17 cellular contexts compared by ENCODE assay signal in the genomic region with DNA sequence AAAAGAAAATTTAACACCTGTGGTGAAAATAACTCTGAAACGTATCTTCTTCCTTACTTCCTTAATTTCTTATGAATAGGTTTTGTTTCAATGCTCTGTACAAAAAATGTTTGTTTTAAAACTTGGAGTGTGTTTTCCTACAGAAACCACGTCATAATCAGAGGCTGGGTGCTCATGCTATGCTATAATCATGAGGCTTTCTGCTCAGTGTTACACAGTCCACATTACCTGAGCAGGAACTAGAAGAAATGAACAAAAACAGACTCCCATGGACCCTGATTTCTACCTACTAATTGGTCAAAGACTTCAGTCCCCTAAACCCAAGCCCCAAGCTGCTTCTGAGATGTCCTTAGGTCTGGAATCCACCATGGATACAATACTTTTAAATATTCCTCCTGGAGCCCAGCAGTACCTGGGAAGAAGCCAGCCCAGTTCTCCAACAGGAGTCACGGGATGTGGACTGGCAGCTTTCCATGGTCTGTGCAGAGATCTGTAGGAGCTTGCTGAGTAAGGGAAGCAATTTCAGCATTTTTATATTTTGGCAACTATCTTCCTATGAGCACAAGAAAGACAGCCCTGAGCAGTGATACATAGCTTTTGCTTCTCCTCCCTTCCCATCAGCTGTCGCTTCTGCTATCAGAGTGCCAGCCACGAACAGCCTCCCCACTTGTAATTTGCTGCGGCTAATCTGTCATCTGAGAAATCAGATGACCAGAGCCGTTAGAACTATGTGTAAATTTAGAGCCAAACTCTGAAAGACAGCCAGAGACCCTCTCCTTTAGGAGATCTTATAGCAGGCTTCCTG.
DNase-seq lines count a peak whose midpoint lies in the region; ATAC-seq, FAIRE-seq and TF ChIP-seq lines count a peak whose summit lies in the region.
"Had no signal": no experiment of that assay in that cellular context is flagged by ENCODE, and none has a peak within 500 bp of the region (broad histone marks: within the 10 kb centered on the region; RNA-seq: fewer than 3 reads in every experiment).

No MANE protein-coding gene starts in this region.

- intact Hi-C loops in left ventricle myocardium superior (cut with micrococcal nuclease) (no loop called here), prostate gland (cut with DNase I) (no loop called here), tibial artery (cut with DNase I; ENCODE audit: low total_unique reads) (no loop called here)

- no peaks in the 10 kb centered on the region for H3K79me2 ChIP-seq in astrocyte (ENCODE audit: insufficient read depth, low read length)

- H3K9me3 ChIP-seq in astrocyte (ENCODE audit: insufficient read depth, low read depth, low read length), result no peaks in the 10 kb centered on the region
- H3K9me3 ChIP-seq in prostate gland, result no peaks in the 10 kb centered on the region
- H3K9me3 ChIP-seq in tibial artery, result no peaks in the 10 kb centered on the region

- no peak overlapping the region for H2AFZ ChIP-seq in astrocyte (ENCODE audit: low read depth, low read length)

- CTCF ChIA-PET in activated CD8-positive, alpha-beta T cell treated with anti-CD3 and anti-CD28 coated beads, Interleukin-2, amount 10 ng/mL, durations not matched to agents 7 days and 5 days (lab: Charles Lee), result no interaction called here

- FAIRE-seq in astrocyte (lab: Jason Lieb, UNC), result no peak
- FAIRE-seq: K562 had no signal

- no peaks in the 10 kb centered on the region for H3K4me1 ChIP-seq in astrocyte (ENCODE audit: insufficient read depth, low read length)
- H3K4me1 ChIP-seq in prostate gland (replicated peaks), result no peaks in the 10 kb centered on the region
- H3K4me1 ChIP-seq in tibial artery, result peaks cover 0 to 7% (median 0%) of the 10 kb centered on the region in 4 donors

- no peak overlapping the region for H3K9ac ChIP-seq in astrocyte (ENCODE audit: low read length)

- WGBS in prostate gland, result 14% methylated on average over 7 of the region's 7 CpGs

- no peak for TF ChIP-seq POLR2A in prostate gland (IDR thresholded peaks at IDR 0.05)

- no peaks in the 10 kb centered on the region for H3K27me3 ChIP-seq in astrocyte (ENCODE audit: insufficient read depth, low read length)
- no peaks in the 10 kb centered on the region for H3K27me3 ChIP-seq in prostate gland (replicated peaks; ENCODE audit: insufficient read depth)
- H3K27me3 ChIP-seq in tibial artery, result no peaks in the 10 kb centered on the region

- H3K4me3 ChIP-seq in astrocyte (ENCODE audit: insufficient read depth, low read depth, low read length), result no peak overlapping the region
- no peak overlapping the region for H3K4me3 ChIP-seq in prostate gland
- no peak overlapping the region for H3K4me3 ChIP-seq in tibial artery
- H3K4me3 ChIP-seq: K562, smooth muscle cell had no signal

- peak; percentile 72 for ATAC-seq in left ventricle myocardium superior
- ATAC-seq in activated CD8-positive, alpha-beta T cell treated with anti-CD3 and anti-CD28 coated beads, Interleukin-2, amount 10 ng/mL, durations not matched to agents 7 days and 5 days, result no peak
- ATAC-seq: K562; naive thymus-derived CD8-positive, alpha-beta T cell had no signal

- no peak overlapping the region for H3K4me2 ChIP-seq in astrocyte (ENCODE audit: low read length)
- H3K4me2 ChIP-seq: smooth muscle cell had no signal

- peak; percentile 23 for DNase-seq in H4 (ENCODE audit: low spot score)
- DNase-seq in astrocyte (ENCODE audit: low read depth), result peak; percentile 1
- DNase-seq in left ventricle myocardium superior, result peak; percentile 46
- peak; percentile 33 for DNase-seq in prostate gland (ENCODE audit: low spot score)
- no peak for DNase-seq in cortex of kidney (lab: John Stamatoyannopoulos, UW)
- DNase-seq in tibial artery, result no peak
- DNase-seq in DMS 273 (lab: John Stamatoyannopoulos, UW; ENCODE audit: unreplicated experiment), result no peak
- DNase-seq in activated CD8-positive, alpha-beta T cell treated with anti-CD3 and anti-CD28 coated beads, Interleukin-2, amount 10 ng/mL, durations not matched to agents 7 days and 5 days, result no peak
- DNase-seq: DMS153; H9; naive thymus-derived CD8-positive, alpha-beta T cell; NCI-H146; NK-92 treated with Interleukin-12 subunit alpha and Interleukin-12 subunit beta, amount 100 ng/mL, for 24 hours; SHP77; T-helper 9 cell had no signal

- H3K4me3 Mint-ChIP-seq in astrocyte (ENCODE audit: unreplicated experiment), result no peak overlapping the region
- H3K4me3 Mint-ChIP-seq in activated CD8-positive, alpha-beta T cell treated with anti-CD3 and anti-CD28 coated beads, Interleukin-2, amount 10 ng/mL, durations not matched to agents 7 days and 5 days, result no peak overlapping the region
- H3K4me3 Mint-ChIP-seq: H9; naive thymus-derived CD8-positive, alpha-beta T cell had no signal

- no peaks in the 10 kb centered on the region for H3K9me3 Mint-ChIP-seq in astrocyte (ENCODE audit: unreplicated experiment)
- H3K9me3 Mint-ChIP-seq in activated CD8-positive, alpha-beta T cell treated with anti-CD3 and anti-CD28 coated beads, Interleukin-2, amount 10 ng/mL, durations not matched to agents 7 days and 5 days (ENCODE audit: insufficient read depth), result no peaks in the 10 kb centered on the region

- no peaks in the 10 kb centered on the region for H3K36me3 Mint-ChIP-seq in astrocyte (ENCODE audit: low read depth, unreplicated experiment)
- no peaks in the 10 kb centered on the region for H3K36me3 Mint-ChIP-seq in activated CD8-positive, alpha-beta T cell treated with anti-CD3 and anti-CD28 coated beads, Interleukin-2, amount 10 ng/mL, durations not matched to agents 7 days and 5 days (ENCODE audit: low read depth)
- H3K36me3 Mint-ChIP-seq: naive thymus-derived CD8-positive, alpha-beta T cell had no signal

- peaks cover 3% of the 10 kb centered on the region for H3K27me3 Mint-ChIP-seq in astrocyte (ENCODE audit: low read depth, unreplicated experiment)
- H3K27me3 Mint-ChIP-seq in activated CD8-positive, alpha-beta T cell treated with anti-CD3 and anti-CD28 coated beads, Interleukin-2, amount 10 ng/mL, durations not matched to agents 7 days and 5 days (ENCODE audit: low read depth), result no peaks in the 10 kb centered on the region

- POLR2A ChIA-PET in activated CD8-positive, alpha-beta T cell treated with anti-CD3 and anti-CD28 coated beads, Interleukin-2, amount 10 ng/mL, durations not matched to agents 7 days and 5 days (lab: Charles Lee), result no interaction called here

- no peak overlapping the region for H3K27ac Mint-ChIP-seq in astrocyte (ENCODE audit: unreplicated experiment)
- H3K27ac Mint-ChIP-seq in activated CD8-positive, alpha-beta T cell treated with anti-CD3 and anti-CD28 coated beads, Interleukin-2, amount 10 ng/mL, durations not matched to agents 7 days and 5 days, result no peak overlapping the region
- H3K27ac Mint-ChIP-seq: H9; naive thymus-derived CD8-positive, alpha-beta T cell had no signal

- H4K20me1 ChIP-seq in astrocyte (ENCODE audit: insufficient read depth, low read length), result no peaks in the 10 kb centered on the region

- no peak for TF ChIP-seq CTCF in astrocyte (IDR thresholded peaks at IDR 0.05; ENCODE audit: insufficient read depth, low read depth, low read length)
- no peak for TF ChIP-seq CTCF in prostate gland (IDR thresholded peaks at IDR 0.05)
- TF ChIP-seq CTCF in tibial artery (IDR thresholded peaks at IDR 0.05), result no peak

- no peaks in the 10 kb centered on the region for H3K36me3 ChIP-seq in astrocyte (ENCODE audit: insufficient read depth, low read length)
- H3K36me3 ChIP-seq in prostate gland, result no peaks in the 10 kb centered on the region
- no peaks in the 10 kb centered on the region for H3K36me3 ChIP-seq in tibial artery

- H3K4me1 Mint-ChIP-seq in astrocyte (ENCODE audit: low read depth, unreplicated experiment), result no peaks in the 10 kb centered on the region
- no peaks in the 10 kb centered on the region for H3K4me1 Mint-ChIP-seq in activated CD8-positive, alpha-beta T cell treated with anti-CD3 and anti-CD28 coated beads, Interleukin-2, amount 10 ng/mL, durations not matched to agents 7 days and 5 days (ENCODE audit: low read depth)
- H3K4me1 Mint-ChIP-seq: H9; naive thymus-derived CD8-positive, alpha-beta T cell had no signal

- no peak overlapping the region for H3K27ac ChIP-seq in astrocyte (ENCODE audit: low read depth, low read length)
- no peak overlapping the region for H3K27ac ChIP-seq in prostate gland
- H3K27ac ChIP-seq in tibial artery, result no peak overlapping the region

Comparison
In these comparisons a context has a peak if more than half of its experiments do, and no peak if none do; other contexts are left out.
1. DNase-seq: peak in H4 (single experiment), astrocyte (single experiment), left ventricle myocardium superior (single experiment) and prostate gland (single experiment); none in cortex of kidney (single experiment), tibial artery (0 of 2), DMS 273 (single experiment) and activated CD8-positive, alpha-beta T cell treated with anti-CD3 and anti-CD28 coated beads, Interleukin-2, amount 10 ng/mL, durations not matched to agents 7 days and 5 days (single experiment).